1 cellular context compared by ENCODE assay signal in the genomic region with DNA sequence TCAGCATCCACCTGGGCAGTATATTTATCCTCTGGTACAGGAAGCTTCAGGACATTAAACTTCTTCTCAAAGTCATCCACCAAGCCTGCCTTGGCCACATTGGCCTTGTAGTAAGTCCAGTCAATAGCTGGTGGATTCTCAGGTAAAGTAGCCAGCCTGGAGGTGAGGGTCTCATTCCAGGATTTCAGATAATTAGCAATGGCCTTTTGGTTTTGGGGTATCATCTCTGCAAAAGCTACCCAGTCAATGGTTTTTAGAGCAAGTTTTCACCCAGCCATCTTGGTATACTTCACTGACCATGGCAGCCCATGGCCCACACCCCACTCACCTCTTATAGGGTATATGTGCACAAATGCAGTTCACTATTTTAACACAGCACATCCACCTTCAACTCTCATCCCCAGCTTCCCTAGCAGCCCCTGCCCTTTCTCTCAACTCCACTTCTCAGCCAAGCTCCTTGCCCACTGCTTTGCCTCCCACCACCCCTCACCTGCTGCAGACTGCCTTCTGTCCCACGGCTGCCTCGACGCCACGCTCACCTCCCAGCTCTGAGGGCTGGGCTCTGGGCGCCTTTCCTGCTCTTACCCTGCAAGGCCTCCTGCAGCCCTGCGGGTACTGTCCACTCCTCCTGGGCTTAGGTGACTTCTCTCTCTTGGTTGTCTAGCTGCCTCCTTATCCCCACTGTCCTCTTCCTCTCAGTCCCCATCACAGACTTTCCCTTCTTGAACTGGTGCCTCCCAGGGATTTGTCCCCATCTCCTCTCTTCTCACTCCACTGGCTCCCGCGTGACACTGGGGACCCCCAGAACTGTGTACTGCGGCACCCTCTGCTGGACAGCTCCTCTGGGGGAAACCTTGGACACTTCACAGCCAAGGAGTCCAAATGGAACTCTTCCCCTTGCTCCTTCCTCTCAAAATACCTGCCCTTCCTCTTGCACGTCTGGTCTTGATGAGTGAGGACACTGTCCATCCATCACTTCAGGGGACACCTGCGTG.
TF ChIP-seq lines count a peak whose summit lies in the region.

No MANE protein-coding gene starts in this region.

TF ChIP-seq in GM23338, 12 proteins besides CTCF, POLR2A, EP300 and RAD21:
- TF ChIP-seq, protein P1, sequence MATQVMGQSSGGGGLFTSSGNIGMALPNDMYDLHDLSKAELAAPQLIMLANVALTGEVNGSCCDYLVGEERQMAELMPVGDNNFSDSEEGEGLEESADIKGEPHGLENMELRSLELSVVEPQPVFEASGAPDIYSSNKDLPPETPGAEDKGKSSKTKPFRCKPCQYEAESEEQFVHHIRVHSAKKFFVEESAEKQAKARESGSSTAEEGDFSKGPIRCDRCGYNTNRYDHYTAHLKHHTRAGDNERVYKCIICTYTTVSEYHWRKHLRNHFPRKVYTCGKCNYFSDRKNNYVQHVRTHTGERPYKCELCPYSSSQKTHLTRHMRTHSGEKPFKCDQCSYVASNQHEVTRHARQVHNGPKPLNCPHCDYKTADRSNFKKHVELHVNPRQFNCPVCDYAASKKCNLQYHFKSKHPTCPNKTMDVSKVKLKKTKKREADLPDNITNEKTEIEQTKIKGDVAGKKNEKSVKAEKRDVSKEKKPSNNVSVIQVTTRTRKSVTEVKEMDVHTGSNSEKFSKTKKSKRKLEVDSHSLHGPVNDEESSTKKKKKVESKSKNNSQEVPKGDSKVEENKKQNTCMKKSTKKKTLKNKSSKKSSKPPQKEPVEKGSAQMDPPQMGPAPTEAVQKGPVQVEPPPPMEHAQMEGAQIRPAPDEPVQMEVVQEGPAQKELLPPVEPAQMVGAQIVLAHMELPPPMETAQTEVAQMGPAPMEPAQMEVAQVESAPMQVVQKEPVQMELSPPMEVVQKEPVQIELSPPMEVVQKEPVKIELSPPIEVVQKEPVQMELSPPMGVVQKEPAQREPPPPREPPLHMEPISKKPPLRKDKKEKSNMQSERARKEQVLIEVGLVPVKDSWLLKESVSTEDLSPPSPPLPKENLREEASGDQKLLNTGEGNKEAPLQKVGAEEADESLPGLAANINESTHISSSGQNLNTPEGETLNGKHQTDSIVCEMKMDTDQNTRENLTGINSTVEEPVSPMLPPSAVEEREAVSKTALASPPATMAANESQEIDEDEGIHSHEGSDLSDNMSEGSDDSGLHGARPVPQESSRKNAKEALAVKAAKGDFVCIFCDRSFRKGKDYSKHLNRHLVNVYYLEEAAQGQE (IDR thresholded peaks at IDR 0.05; ENCODE audit: unreplicated experiment): peak; percentile 53
- TF ChIP-seq, protein P2, sequence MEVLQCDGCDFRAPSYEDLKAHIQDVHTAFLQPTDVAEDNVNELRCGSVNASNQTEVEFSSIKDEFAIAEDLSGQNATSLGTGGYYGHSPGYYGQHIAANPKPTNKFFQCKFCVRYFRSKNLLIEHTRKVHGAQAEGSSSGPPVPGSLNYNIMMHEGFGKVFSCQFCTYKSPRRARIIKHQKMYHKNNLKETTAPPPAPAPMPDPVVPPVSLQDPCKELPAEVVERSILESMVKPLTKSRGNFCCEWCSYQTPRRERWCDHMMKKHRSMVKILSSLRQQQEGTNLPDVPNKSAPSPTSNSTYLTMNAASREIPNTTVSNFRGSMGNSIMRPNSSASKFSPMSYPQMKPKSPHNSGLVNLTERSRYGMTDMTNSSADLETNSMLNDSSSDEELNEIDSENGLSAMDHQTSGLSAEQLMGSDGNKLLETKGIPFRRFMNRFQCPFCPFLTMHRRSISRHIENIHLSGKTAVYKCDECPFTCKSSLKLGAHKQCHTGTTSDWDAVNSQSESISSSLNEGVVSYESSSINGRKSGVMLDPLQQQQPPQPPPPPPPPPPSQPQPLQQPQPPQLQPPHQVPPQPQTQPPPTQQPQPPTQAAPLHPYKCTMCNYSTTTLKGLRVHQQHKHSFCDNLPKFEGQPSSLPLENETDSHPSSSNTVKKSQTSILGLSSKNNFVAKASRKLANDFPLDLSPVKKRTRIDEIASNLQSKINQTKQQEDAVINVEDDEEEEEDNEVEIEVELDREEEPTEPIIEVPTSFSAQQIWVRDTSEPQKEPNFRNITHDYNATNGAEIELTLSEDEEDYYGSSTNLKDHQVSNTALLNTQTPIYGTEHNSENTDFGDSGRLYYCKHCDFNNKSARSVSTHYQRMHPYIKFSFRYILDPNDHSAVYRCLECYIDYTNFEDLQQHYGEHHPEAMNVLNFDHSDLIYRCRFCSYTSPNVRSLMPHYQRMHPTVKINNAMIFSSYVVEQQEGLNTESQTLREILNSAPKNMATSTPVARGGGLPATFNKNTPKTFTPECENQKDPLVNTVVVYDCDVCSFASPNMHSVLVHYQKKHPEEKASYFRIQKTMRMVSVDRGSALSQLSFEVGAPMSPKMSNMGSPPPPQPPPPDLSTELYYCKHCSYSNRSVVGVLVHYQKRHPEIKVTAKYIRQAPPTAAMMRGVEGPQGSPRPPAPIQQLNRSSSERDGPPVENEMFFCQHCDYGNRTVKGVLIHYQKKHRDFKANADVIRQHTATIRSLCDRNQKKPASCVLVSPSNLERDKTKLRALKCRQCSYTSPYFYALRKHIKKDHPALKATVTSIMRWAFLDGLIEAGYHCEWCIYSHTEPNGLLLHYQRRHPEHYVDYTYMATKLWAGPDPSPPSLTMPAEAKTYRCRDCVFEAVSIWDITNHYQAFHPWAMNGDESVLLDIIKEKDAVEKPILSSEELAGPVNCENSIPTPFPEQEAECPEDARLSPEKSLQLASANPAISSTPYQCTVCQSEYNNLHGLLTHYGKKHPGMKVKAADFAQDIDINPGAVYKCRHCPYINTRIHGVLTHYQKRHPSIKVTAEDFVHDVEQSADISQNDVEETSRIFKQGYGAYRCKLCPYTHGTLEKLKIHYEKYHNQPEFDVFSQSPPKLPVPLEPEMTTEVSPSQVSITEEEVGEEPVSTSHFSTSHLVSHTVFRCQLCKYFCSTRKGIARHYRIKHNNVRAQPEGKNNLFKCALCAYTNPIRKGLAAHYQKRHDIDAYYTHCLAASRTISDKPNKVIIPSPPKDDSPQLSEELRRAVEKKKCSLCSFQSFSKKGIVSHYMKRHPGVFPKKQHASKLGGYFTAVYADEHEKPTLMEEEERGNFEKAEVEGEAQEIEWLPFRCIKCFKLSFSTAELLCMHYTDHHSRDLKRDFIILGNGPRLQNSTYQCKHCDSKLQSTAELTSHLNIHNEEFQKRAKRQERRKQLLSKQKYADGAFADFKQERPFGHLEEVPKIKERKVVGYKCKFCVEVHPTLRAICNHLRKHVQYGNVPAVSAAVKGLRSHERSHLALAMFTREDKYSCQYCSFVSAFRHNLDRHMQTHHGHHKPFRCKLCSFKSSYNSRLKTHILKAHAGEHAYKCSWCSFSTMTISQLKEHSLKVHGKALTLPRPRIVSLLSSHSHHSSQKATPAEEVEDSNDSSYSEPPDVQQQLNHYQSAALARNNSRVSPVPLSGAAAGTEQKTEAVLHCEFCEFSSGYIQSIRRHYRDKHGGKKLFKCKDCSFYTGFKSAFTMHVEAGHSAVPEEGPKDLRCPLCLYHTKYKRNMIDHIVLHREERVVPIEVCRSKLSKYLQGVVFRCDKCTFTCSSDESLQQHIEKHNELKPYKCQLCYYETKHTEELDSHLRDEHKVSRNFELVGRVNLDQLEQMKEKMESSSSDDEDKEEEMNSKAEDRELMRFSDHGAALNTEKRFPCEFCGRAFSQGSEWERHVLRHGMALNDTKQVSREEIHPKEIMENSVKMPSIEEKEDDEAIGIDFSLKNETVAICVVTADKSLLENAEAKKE (CRISPR knock-in tag; IDR thresholded peaks at IDR 0.05): no peak
TF ChIP-seq in GM23338: peak in this region for 1.
